ENCODE assay signal across 8 cellular contexts in the genomic region with DNA sequence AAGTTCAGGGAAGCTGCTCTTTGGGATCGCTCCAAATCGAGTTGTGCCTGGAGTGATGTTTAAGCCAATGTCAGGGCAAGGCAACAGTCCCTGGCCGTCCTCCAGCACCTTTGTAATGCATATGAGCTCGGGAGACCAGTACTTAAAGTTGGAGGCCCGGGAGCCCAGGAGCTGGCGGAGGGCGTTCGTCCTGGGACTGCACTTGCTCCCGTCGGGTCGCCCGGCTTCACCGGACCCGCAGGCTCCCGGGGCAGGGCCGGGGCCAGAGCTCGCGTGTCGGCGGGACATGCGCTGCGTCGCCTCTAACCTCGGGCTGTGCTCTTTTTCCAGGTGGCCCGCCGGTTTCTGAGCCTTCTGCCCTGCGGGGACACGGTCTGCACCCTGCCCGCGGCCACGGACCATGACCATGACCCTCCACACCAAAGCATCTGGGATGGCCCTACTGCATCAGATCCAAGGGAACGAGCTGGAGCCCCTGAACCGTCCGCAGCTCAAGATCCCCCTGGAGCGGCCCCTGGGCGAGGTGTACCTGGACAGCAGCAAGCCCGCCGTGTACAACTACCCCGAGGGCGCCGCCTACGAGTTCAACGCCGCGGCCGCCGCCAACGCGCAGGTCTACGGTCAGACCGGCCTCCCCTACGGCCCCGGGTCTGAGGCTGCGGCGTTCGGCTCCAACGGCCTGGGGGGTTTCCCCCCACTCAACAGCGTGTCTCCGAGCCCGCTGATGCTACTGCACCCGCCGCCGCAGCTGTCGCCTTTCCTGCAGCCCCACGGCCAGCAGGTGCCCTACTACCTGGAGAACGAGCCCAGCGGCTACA. TPM values are rescaled to one million over a fixed set of nuclear protein-coding genes. Genes with fewer than 3 reads are reported as not detected.
DNase-seq lines count a peak whose midpoint lies in the region; ATAC-seq, FAIRE-seq and TF ChIP-seq lines count a peak whose summit lies in the region.

A gene (plus strand): TSS at position 170 of the 818 bp plus-strand sequence. CDS start 231 bp downstream, at position 401.

- H3K4me1 ChIP-seq in body of pancreas (peaks cover 21% of the 10 kb centered on the region), kidney (ENCODE audit: control insufficient read depth in 1 of 2, insufficient read depth in 1 of 2, low read depth in 1 of 2, low read length in 2 of 2) (peaks cover 0 to 8% of the 10 kb centered on the region in 2 donors), subcutaneous abdominal adipose tissue (ENCODE audit: control insufficient read depth in 5 of 5, insufficient read depth in 5 of 5, low read length in 5 of 5) (peaks cover 0 to 52% (median 39%) of the 10 kb centered on the region in 5 donors)

- no peak for TF ChIP-seq CTCF in HFF-Myc (IDR thresholded peaks at IDR 0.05; ENCODE audit: low read depth, low read length, missing control alignments)
- TF ChIP-seq CTCF in body of pancreas (IDR thresholded peaks at IDR 0.05), result no peak
- TF ChIP-seq CTCF in kidney (IDR thresholded peaks at IDR 0.05; ENCODE audit: borderline replicate concordance, extremely low read depth, insufficient read depth), result no peak

- H3K27me3 ChIP-seq in body of pancreas, result peaks cover 0 to 19% of the 10 kb centered on the region in 2 donors
- peaks cover 0 to 8% (median 0%) of the 10 kb centered on the region in 5 donors for H3K27me3 ChIP-seq in subcutaneous abdominal adipose tissue (ENCODE audit: control insufficient read depth in 5 of 5, insufficient read depth in 4 of 5, low read length in 5 of 5)

- DNase-seq in AG08396 (ENCODE audit: low spot score), result peak; percentile 17
- no peak for DNase-seq in HFF-Myc (ENCODE audit: extremely low read depth, low read depth)
- DNase-seq in body of pancreas, result peak; percentile 19 to 41 (median 31)
- peak; percentile 74 for DNase-seq in kidney
- no peak for DNase-seq in HTR-8/SVneo (ENCODE audit: insufficient read length, low spot score)

- peak; percentile 50 for ATAC-seq in body of pancreas
- no peak for ATAC-seq in HG03354 (IDR thresholded peaks at IDR 0.05; ENCODE audit: poor library complexity, severe bottlenecking, unreplicated experiment)
- no peak for ATAC-seq in GM19452 (IDR thresholded peaks at IDR 0.05; ENCODE audit: unreplicated experiment)

- intact Hi-C loops in body of pancreas (cut with DNase I) (no loop called here), kidney (cut with DNase I) (no loop called here)

- H3K27ac ChIP-seq in body of pancreas (no peak within 1 kb of the TSS), kidney (ENCODE audit: low read depth in 2 of 2, low read length in 2 of 2) (no peak within 1 kb of the TSS), subcutaneous abdominal adipose tissue (ENCODE audit: low read depth, low read length) (peak within 1 kb of the TSS; percentile 80)

- no peak for TF ChIP-seq POLR2A in body of pancreas (IDR thresholded peaks at IDR 0.05)

- no peaks in the 10 kb centered on the region for H3K36me3 ChIP-seq in body of pancreas (replicated peaks in 1 of 2; ENCODE audit: insufficient read depth in 1 of 2, low read depth in 2 of 2)
- H3K36me3 ChIP-seq in kidney (ENCODE audit: control insufficient read depth in 1 of 2, insufficient read depth in 2 of 2, low read length in 2 of 2), result no peaks in the 10 kb centered on the region
- H3K36me3 ChIP-seq in subcutaneous abdominal adipose tissue (ENCODE audit: control insufficient read depth in 5 of 5, insufficient read depth in 5 of 5, low read length in 5 of 5), result no peaks in the 10 kb centered on the region

- WGBS in body of pancreas, 2 donors, result 0 to 2% methylated on average over 14 to 67 of the region's 67 CpGs

- peak within 1 kb of the TSS; percentile 4 for H3K4me3 ChIP-seq in HFF-Myc (replicated peaks; ENCODE audit: low read depth, low read length)
- peak within 1 kb of the TSS in 1 of 2 donors; percentile 9 for H3K4me3 ChIP-seq in body of pancreas
- peak within 1 kb of the TSS; percentile 51 for H3K4me3 ChIP-seq in kidney (ENCODE audit: low read length in 2 of 2)
- peak within 1 kb of the TSS; percentile 55 to 83 (median 75) for H3K4me3 ChIP-seq in subcutaneous abdominal adipose tissue (ENCODE audit: low read depth in 1 of 5, low read length in 5 of 5)

- H3K9ac ChIP-seq in kidney (ENCODE audit: low read length in 2 of 2) (no peak within 1 kb of the TSS), subcutaneous abdominal adipose tissue (ENCODE audit: low read length in 5 of 5) (peak within 1 kb of the TSS in 4 of 5 donors; percentile 39 to 74 (median 60))

- FAIRE-seq in kidney (lab: Jason Lieb, UNC), result no peak
- FAIRE-seq in HTR-8/SVneo (lab: Jason Lieb, UNC), result no peak

- no peaks in the 10 kb centered on the region for H3K9me3 ChIP-seq in body of pancreas
- no peaks in the 10 kb centered on the region for H3K9me3 ChIP-seq in kidney (ENCODE audit: control insufficient read depth in 1 of 2, low read length in 2 of 2)
- H3K9me3 ChIP-seq in subcutaneous abdominal adipose tissue (ENCODE audit: control insufficient read depth in 5 of 5, low read length in 5 of 5), result no peaks in the 10 kb centered on the region

RNA-seq across cellular contexts. Expression of the gene that starts here (rescaled TPM):
- total RNA-seq in body of pancreas (1 to 10 TPM in 1 of 2 donors, under 1 TPM in 1; 0.52 to 4.3 TPM), kidney (5.2 TPM)
- 1.1 TPM for polyA plus RNA-seq in kidney (ENCODE audit: insufficient read depth, low read depth, low replicate concordance)

Comparison
In these comparisons a context has a peak if more than half of its experiments do, and no peak if none do; other contexts are left out.
1. DNase-seq: peak in AG08396 (single experiment), body of pancreas (4 of 4) and kidney (single experiment); none in HFF-Myc (single experiment) and HTR-8/SVneo (single experiment).
2. H3K9ac ChIP-seq: peak in subcutaneous abdominal adipose tissue (4 of 5); none in kidney (0 of 2).